9 cellular contexts compared by ENCODE assay signal in genomic region chr1:100377590-100378361, GRCh38. TPM values are rescaled to one million over a fixed set of nuclear protein-coding genes. Genes with fewer than 3 reads are reported as not detected.
A peak's percentile ranks its signal among the peaks of the same experiment; 100 is the strongest.
DNase-seq lines count a peak whose midpoint lies in the region; ATAC-seq lines count a peak whose summit lies in the region.
"Had no signal": no experiment of that assay in that cellular context is flagged by ENCODE, and none has a peak within 500 bp of the region (broad histone marks: within the 10 kb centered on the region; RNA-seq: fewer than 3 reads in every experiment).

No MANE protein-coding gene starts in this region.

- intact Hi-C loops in left ventricle myocardium superior (cut with micrococcal nuclease) = no loop called here

- ATAC-seq in GM18870 (IDR thresholded peaks at IDR 0.05; ENCODE audit: unreplicated experiment) = peak; percentile 95
- peak; percentile 95 for ATAC-seq in GM21526 (IDR thresholded peaks at IDR 0.05; ENCODE audit: low FRiP score, unreplicated experiment)
- ATAC-seq in HG03175 (IDR thresholded peaks at IDR 0.05; ENCODE audit: unreplicated experiment) = peak; percentile 97
- peak; percentile 10 for ATAC-seq in central memory CD8-positive, alpha-beta T cell (replicated peaks; ENCODE audit: extremely low read depth, poor library complexity, severe bottlenecking)
- no peak for ATAC-seq in left ventricle myocardium superior

- H3K4me1 Mint-ChIP-seq in central memory CD8-positive, alpha-beta T cell = peaks cover 58% of the 10 kb centered on the region

- no peaks in the 10 kb centered on the region for H3K9me3 Mint-ChIP-seq in central memory CD8-positive, alpha-beta T cell

- H3K4me3 Mint-ChIP-seq in central memory CD8-positive, alpha-beta T cell = no peak overlapping the region

- peak overlapping the region; percentile 18 for H3K27ac Mint-ChIP-seq in central memory CD8-positive, alpha-beta T cell (ENCODE audit: low read depth)

- peaks cover 22% of the 10 kb centered on the region for H3K36me3 Mint-ChIP-seq in central memory CD8-positive, alpha-beta T cell (ENCODE audit: insufficient read depth)

- no peaks in the 10 kb centered on the region for H3K27me3 Mint-ChIP-seq in central memory CD8-positive, alpha-beta T cell

- DNase-seq in central memory CD8-positive, alpha-beta T cell (ENCODE audit: low spot score in 2 of 2) = no peak
- DNase-seq in HPDE6-E6E7 (ENCODE audit: extremely low spot score) (no peak), NCI-H2081 treated with DMSO at 0.1 percent for 48 hours (lab: John Stamatoyannopoulos, UW) (no peak), NCI-H128 (lab: John Stamatoyannopoulos, UW; ENCODE audit: unreplicated experiment) (no peak), left ventricle myocardium superior (no peak)
- DNase-seq: Peyer's patch had no signal

RNA-seq across cellular contexts. Expression of gene CDC14A, which starts 25.5 kb away (rescaled TPM):
- 2.6 TPM for total RNA-seq in left ventricle myocardium superior
